1 cellular context compared by ENCODE assay signal in the genomic region with DNA sequence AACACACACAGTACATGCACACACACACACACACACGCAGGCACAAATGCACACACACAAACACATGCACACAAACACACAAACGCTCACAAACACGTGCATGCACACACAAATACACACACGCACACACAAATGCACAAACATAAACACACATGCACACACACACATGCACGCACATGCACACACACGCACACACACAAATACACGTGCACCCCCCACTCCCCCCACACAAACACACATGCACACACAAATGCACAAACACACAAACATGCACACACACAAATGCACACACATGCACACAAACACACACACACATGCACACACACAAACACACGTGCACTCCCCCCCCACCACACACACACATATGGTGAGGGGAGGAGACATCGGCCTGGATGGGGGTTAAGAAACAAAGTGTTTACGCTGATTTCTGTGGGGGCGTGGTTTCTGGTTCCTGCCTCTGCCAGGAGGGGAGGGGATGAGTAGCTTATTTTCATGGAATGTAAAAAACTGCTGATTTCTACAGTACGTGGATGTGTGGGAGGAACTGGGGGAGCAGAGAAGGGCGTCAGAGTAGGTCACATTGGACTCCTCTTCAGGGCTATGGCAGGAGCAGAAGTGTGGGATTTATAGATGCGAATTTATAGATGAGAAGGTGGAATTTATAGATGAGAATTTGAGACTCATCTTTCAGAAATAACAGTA.
TF ChIP-seq lines count a peak whose summit lies in the region.

No MANE protein-coding gene starts in this region.

TF ChIP-seq in GM23338, 12 proteins besides CTCF, POLR2A, EP300 and RAD21 (continued from another document):
- TF ChIP-seq, protein P1, sequence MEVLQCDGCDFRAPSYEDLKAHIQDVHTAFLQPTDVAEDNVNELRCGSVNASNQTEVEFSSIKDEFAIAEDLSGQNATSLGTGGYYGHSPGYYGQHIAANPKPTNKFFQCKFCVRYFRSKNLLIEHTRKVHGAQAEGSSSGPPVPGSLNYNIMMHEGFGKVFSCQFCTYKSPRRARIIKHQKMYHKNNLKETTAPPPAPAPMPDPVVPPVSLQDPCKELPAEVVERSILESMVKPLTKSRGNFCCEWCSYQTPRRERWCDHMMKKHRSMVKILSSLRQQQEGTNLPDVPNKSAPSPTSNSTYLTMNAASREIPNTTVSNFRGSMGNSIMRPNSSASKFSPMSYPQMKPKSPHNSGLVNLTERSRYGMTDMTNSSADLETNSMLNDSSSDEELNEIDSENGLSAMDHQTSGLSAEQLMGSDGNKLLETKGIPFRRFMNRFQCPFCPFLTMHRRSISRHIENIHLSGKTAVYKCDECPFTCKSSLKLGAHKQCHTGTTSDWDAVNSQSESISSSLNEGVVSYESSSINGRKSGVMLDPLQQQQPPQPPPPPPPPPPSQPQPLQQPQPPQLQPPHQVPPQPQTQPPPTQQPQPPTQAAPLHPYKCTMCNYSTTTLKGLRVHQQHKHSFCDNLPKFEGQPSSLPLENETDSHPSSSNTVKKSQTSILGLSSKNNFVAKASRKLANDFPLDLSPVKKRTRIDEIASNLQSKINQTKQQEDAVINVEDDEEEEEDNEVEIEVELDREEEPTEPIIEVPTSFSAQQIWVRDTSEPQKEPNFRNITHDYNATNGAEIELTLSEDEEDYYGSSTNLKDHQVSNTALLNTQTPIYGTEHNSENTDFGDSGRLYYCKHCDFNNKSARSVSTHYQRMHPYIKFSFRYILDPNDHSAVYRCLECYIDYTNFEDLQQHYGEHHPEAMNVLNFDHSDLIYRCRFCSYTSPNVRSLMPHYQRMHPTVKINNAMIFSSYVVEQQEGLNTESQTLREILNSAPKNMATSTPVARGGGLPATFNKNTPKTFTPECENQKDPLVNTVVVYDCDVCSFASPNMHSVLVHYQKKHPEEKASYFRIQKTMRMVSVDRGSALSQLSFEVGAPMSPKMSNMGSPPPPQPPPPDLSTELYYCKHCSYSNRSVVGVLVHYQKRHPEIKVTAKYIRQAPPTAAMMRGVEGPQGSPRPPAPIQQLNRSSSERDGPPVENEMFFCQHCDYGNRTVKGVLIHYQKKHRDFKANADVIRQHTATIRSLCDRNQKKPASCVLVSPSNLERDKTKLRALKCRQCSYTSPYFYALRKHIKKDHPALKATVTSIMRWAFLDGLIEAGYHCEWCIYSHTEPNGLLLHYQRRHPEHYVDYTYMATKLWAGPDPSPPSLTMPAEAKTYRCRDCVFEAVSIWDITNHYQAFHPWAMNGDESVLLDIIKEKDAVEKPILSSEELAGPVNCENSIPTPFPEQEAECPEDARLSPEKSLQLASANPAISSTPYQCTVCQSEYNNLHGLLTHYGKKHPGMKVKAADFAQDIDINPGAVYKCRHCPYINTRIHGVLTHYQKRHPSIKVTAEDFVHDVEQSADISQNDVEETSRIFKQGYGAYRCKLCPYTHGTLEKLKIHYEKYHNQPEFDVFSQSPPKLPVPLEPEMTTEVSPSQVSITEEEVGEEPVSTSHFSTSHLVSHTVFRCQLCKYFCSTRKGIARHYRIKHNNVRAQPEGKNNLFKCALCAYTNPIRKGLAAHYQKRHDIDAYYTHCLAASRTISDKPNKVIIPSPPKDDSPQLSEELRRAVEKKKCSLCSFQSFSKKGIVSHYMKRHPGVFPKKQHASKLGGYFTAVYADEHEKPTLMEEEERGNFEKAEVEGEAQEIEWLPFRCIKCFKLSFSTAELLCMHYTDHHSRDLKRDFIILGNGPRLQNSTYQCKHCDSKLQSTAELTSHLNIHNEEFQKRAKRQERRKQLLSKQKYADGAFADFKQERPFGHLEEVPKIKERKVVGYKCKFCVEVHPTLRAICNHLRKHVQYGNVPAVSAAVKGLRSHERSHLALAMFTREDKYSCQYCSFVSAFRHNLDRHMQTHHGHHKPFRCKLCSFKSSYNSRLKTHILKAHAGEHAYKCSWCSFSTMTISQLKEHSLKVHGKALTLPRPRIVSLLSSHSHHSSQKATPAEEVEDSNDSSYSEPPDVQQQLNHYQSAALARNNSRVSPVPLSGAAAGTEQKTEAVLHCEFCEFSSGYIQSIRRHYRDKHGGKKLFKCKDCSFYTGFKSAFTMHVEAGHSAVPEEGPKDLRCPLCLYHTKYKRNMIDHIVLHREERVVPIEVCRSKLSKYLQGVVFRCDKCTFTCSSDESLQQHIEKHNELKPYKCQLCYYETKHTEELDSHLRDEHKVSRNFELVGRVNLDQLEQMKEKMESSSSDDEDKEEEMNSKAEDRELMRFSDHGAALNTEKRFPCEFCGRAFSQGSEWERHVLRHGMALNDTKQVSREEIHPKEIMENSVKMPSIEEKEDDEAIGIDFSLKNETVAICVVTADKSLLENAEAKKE (CRISPR knock-in tag; IDR thresholded peaks at IDR 0.05), result no peak
- no peak for TF ChIP-seq NANOG (IDR thresholded peaks at IDR 0.05; ENCODE audit: borderline replicate concordance)
